Comparison of ENCODE assay signal across 11 cellular contexts in genomic region chr3:124731760-124732159, GRCh38. TPM values are rescaled to one million over a fixed set of nuclear protein-coding genes. Genes with fewer than 3 reads are reported as not detected.
DNase-seq lines count a peak whose midpoint lies in the region; ATAC-seq and TF ChIP-seq lines count a peak whose summit lies in the region.
"Had no signal": no experiment of that assay in that cellular context is flagged by ENCODE, and none has a peak within 500 bp of the region (broad histone marks: within the 10 kb centered on the region; RNA-seq: fewer than 3 reads in every experiment).

No MANE protein-coding gene starts in this region.

- H3K27me3 Mint-ChIP-seq in CD8-positive, alpha-beta memory T cell, result peaks cover 10 to 14% of the 10 kb centered on the region in 2 donors
- H3K27me3 Mint-ChIP-seq in activated CD8-positive, alpha-beta T cell treated with anti-CD3 and anti-CD28 coated beads, Interleukin-2, amount 10 ng/mL, durations not matched to agents 7 days and 5 days (ENCODE audit: low read depth), result peaks cover 5% of the 10 kb centered on the region
- peaks cover 8% of the 10 kb centered on the region in 2 donors for H3K27me3 Mint-ChIP-seq in natural killer cell (ENCODE audit: low read depth in 2 of 2)

- POLR2A ChIA-PET in CD8-positive, alpha-beta memory T cell (lab: Charles Lee), result interaction anchor here (0.7 kb wide), 1 partner anchor 96 kb away, joined by 7 read pairs; no protein-coding TSS in a partner anchor
- POLR2A ChIA-PET in activated CD8-positive, alpha-beta T cell treated with anti-CD3 and anti-CD28 coated beads, Interleukin-2, amount 10 ng/mL, durations not matched to agents 7 days and 5 days (lab: Charles Lee), result interaction anchor here (0.6 kb wide), 1 partner anchor 178 kb away, joined by 4 read pairs; no protein-coding TSS in a partner anchor

- no peak for DNase-seq in CD8-positive, alpha-beta memory T cell
- DNase-seq in HL-60 (ENCODE audit: low read depth in 1 of 2, low spot score in 1 of 2), result no peak
- no peak for DNase-seq in activated CD8-positive, alpha-beta T cell treated with anti-CD3 and anti-CD28 coated beads, Interleukin-2, amount 10 ng/mL, durations not matched to agents 7 days and 5 days
- DNase-seq in natural killer cell, result no peak
- DNase-seq in activated effector memory CD4-positive, alpha-beta T cell treated with anti-CD3 and anti-CD28 coated beads, Interleukin-2, amount 50 U/mL, for 16 hours, result no peak
- no peak for DNase-seq in HK-2 (ENCODE audit: unreplicated experiment)
- no peak for DNase-seq in NCI-H2196 treated with DMSO at 0.1 percent for 48 hours (lab: John Stamatoyannopoulos, UW; ENCODE audit: unreplicated experiment)
- DNase-seq: DMS79, heart left ventricle, NCI-H2227 treated with DMSO at 0.1 percent for 48 hours had no signal

- peaks cover 38 to 53% (median 48%) of the 10 kb centered on the region in 3 donors for H3K4me1 Mint-ChIP-seq in CD8-positive, alpha-beta memory T cell
- H3K4me1 Mint-ChIP-seq in activated CD8-positive, alpha-beta T cell treated with anti-CD3 and anti-CD28 coated beads, Interleukin-2, amount 10 ng/mL, durations not matched to agents 7 days and 5 days (ENCODE audit: low read depth), result peaks cover 38% of the 10 kb centered on the region
- H3K4me1 Mint-ChIP-seq in natural killer cell, result peaks cover 22 to 28% of the 10 kb centered on the region in 2 donors

- TF ChIP-seq CTCF in HL-60 (IDR thresholded peaks at IDR 0.05; ENCODE audit: insufficient read depth, low read length) (no peak), natural killer cell (IDR thresholded peaks at IDR 0.05) (no peak)

- H3K27ac Mint-ChIP-seq in CD8-positive, alpha-beta memory T cell, result peak overlapping the region in 5 of 8 donors; percentile 4 to 68 (median 32)
- H3K27ac Mint-ChIP-seq in activated CD8-positive, alpha-beta T cell treated with anti-CD3 and anti-CD28 coated beads, Interleukin-2, amount 10 ng/mL, durations not matched to agents 7 days and 5 days, result no peak overlapping the region
- H3K27ac Mint-ChIP-seq in natural killer cell, result peak overlapping the region in 1 of 2 donors; percentile 20

- no peak overlapping the region for H3K4me3 ChIP-seq in CD8-positive, alpha-beta memory T cell (ENCODE audit: low read length)
- H3K4me3 ChIP-seq in HL-60 (replicated peaks; ENCODE audit: insufficient read depth, low read length), result peak overlapping the region; percentile 90; the same call in 1 of the 2 replicates

- H3K36me3 ChIP-seq in CD8-positive, alpha-beta memory T cell (ENCODE audit: insufficient read depth, low read length), result no peaks in the 10 kb centered on the region

- H3K4me3 Mint-ChIP-seq in CD8-positive, alpha-beta memory T cell, result peak overlapping the region; percentile 17 to 100 (median 59)
- H3K4me3 Mint-ChIP-seq in activated CD8-positive, alpha-beta T cell treated with anti-CD3 and anti-CD28 coated beads, Interleukin-2, amount 10 ng/mL, durations not matched to agents 7 days and 5 days, result peak overlapping the region; percentile 98
- peak overlapping the region; percentile 56 for H3K4me3 Mint-ChIP-seq in natural killer cell

- H3K9me3 ChIP-seq in CD8-positive, alpha-beta memory T cell (ENCODE audit: low read length), result no peaks in the 10 kb centered on the region
- H3K9me3 ChIP-seq: heart left ventricle, SJSA1 had no signal

- no peaks in the 10 kb centered on the region for H3K27me3 ChIP-seq in CD8-positive, alpha-beta memory T cell (ENCODE audit: insufficient read depth, low read length, poor library complexity, severe bottlenecking)
- H3K27me3 ChIP-seq in HL-60 (ENCODE audit: insufficient read depth, poor library complexity, severe bottlenecking), result peaks cover 2% of the 10 kb centered on the region
- H3K27me3 ChIP-seq: SJSA1 had no signal

- CTCF ChIA-PET in CD8-positive, alpha-beta memory T cell (lab: Charles Lee), result interaction anchor here (0.6 to 2.0 kb wide), 3 partner anchors 43 to 864 kb away, joined by 3 to 6 read pairs (median 3); partner anchors contain the start of gene OSBPL11
- CTCF ChIA-PET in activated CD8-positive, alpha-beta T cell treated with anti-CD3 and anti-CD28 coated beads, Interleukin-2, amount 10 ng/mL, durations not matched to agents 7 days and 5 days (lab: Charles Lee), result interaction anchor here (0.5 to 2.0 kb wide), 3 partner anchors 43 to 707 kb away, joined by 3 to 9 read pairs (median 3); no protein-coding TSS in a partner anchor

- peaks cover 39% of the 10 kb centered on the region for H3K4me1 ChIP-seq in CD8-positive, alpha-beta memory T cell (ENCODE audit: insufficient read depth, low read length)

- no peak overlapping the region for H3K27ac ChIP-seq in CD8-positive, alpha-beta memory T cell (ENCODE audit: low read depth, low read length)
- no peak overlapping the region for H3K27ac ChIP-seq in HL-60 (replicated peaks)
- H3K27ac ChIP-seq: heart left ventricle, SJSA1 had no signal

- intact Hi-C loops in natural killer cell (cut with micrococcal nuclease), result no loop called here

- no peaks in the 10 kb centered on the region for H3K9me3 Mint-ChIP-seq in CD8-positive, alpha-beta memory T cell
- H3K9me3 Mint-ChIP-seq in activated CD8-positive, alpha-beta T cell treated with anti-CD3 and anti-CD28 coated beads, Interleukin-2, amount 10 ng/mL, durations not matched to agents 7 days and 5 days (ENCODE audit: insufficient read depth), result no peaks in the 10 kb centered on the region
- H3K9me3 Mint-ChIP-seq in natural killer cell, result no peaks in the 10 kb centered on the region

- peaks cover 0 to 28% (median 9%) of the 10 kb centered on the region in 3 donors for H3K36me3 Mint-ChIP-seq in CD8-positive, alpha-beta memory T cell
- peaks cover 25% of the 10 kb centered on the region for H3K36me3 Mint-ChIP-seq in activated CD8-positive, alpha-beta T cell treated with anti-CD3 and anti-CD28 coated beads, Interleukin-2, amount 10 ng/mL, durations not matched to agents 7 days and 5 days (ENCODE audit: low read depth)
- H3K36me3 Mint-ChIP-seq in natural killer cell, result no peaks in the 10 kb centered on the region

- no peak for ATAC-seq in activated CD8-positive, alpha-beta T cell treated with anti-CD3 and anti-CD28 coated beads, Interleukin-2, amount 10 ng/mL, durations not matched to agents 7 days and 5 days
- ATAC-seq in natural killer cell, result no peak
- ATAC-seq: heart left ventricle had no signal

RNA-seq across cellular contexts. Expression of gene UMPS, which starts 1.5 kb away (rescaled TPM):
- total RNA-seq in CD8-positive, alpha-beta memory T cell, result 10 to 100 TPM; 65.2 to 74.1 TPM
- polyA plus RNA-seq in CD8-positive, alpha-beta memory T cell, result 26.4 TPM
- total RNA-seq in activated CD8-positive, alpha-beta T cell treated with anti-CD3 and anti-CD28 coated beads, Interleukin-2, amount 10 ng/mL, durations not matched to agents 7 days and 5 days, result 10 to 100 TPM; 32.9 to 38.8 TPM
- 10 to 100 TPM in 2 of 3 donors, 1 to 10 TPM in 1; 9.1 to 21.2 (median 12.2) TPM for total RNA-seq in natural killer cell
